Comparison of ENCODE assay signal across 24 cellular contexts in the genomic region with DNA sequence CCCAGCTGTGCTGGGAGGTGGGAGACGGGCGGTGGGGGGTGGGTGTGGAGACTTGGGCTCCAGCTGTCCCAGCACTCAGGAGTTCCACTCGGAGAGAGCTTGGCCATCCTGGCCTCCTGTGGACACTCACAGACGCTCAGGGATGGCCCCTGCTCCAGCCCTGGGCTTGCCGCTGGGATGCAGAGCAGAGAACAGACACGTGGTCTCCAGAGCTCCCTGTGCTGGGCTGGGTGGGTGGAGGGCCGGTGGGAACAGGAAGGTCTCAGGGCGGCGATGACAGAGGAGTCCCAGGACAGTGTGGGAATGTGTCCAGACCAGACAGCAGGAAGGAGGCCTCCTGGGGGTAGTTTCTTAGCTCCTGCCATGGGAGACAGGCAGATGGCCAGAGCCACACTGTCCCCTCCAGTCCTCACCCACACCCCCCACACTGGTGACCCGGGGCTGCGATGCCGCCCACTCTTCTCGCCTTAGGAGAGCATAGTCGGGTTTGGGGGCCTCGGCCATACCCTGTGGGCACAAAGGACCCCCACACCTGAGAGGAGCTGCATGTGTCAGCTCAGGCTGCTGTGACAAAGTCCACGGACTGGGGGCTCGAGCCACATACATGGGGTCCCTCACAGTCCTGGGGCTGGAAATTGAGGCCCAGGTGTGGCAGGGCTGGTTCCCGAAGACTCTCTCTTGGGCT. TPM values are rescaled to one million over a fixed set of nuclear protein-coding genes. Genes with fewer than 3 reads are reported as not detected.
DNase-seq lines count a peak whose midpoint lies in the region; ATAC-seq, FAIRE-seq and TF ChIP-seq lines count a peak whose summit lies in the region.
"Had no signal": no experiment of that assay in that cellular context is flagged by ENCODE, and none has a peak within 500 bp of the region (broad histone marks: within the 10 kb centered on the region; RNA-seq: fewer than 3 reads in every experiment).

No MANE protein-coding gene starts in this region.

- H3K4me3 ChIP-seq in left ventricle myocardium inferior (no peak overlapping the region), endodermal cell (ENCODE audit: low read length) (no peak overlapping the region), smooth muscle cell (no peak overlapping the region)
- H3K4me3 ChIP-seq: Peyer's patch had no signal

- H3K36me3 Mint-ChIP-seq in endodermal cell (ENCODE audit: low read depth) (peaks cover 3% of the 10 kb centered on the region), immature natural killer cell (peaks cover 26 to 34% (median 31%) of the 10 kb centered on the region in 3 donors)

- no peak overlapping the region for H2AFZ ChIP-seq in smooth muscle cell (ENCODE audit: low read depth)

- H4K20me1 ChIP-seq in smooth muscle cell (ENCODE audit: low read depth): no peaks in the 10 kb centered on the region

- H3K36me3 ChIP-seq in left ventricle myocardium inferior: no peaks in the 10 kb centered on the region
- no peaks in the 10 kb centered on the region for H3K36me3 ChIP-seq in endodermal cell (ENCODE audit: control insufficient read depth, insufficient read depth, low read length)
- H3K36me3 ChIP-seq in smooth muscle cell (ENCODE audit: low read depth): no peaks in the 10 kb centered on the region
- H3K36me3 ChIP-seq: Peyer's patch had no signal

- TF ChIP-seq CTCF in left ventricle myocardium inferior (IDR thresholded peaks at IDR 0.05; ENCODE audit: borderline replicate concordance) (no peak), endodermal cell (conservative IDR thresholded peaks at IDR 0.05) (no peak), smooth muscle cell (IDR thresholded peaks at IDR 0.05; ENCODE audit: borderline replicate concordance, insufficient read depth, poor library complexity, severe bottlenecking) (no peak)

- peaks cover 17% of the 10 kb centered on the region for H3K4me1 ChIP-seq in left ventricle myocardium inferior
- no peaks in the 10 kb centered on the region for H3K4me1 ChIP-seq in endodermal cell (ENCODE audit: control insufficient read depth, insufficient read depth, low read length)
- no peaks in the 10 kb centered on the region for H3K4me1 ChIP-seq in smooth muscle cell (ENCODE audit: low read depth)
- H3K4me1 ChIP-seq: Peyer's patch had no signal

- WGBS in endodermal cell (ENCODE audit: insufficient coverage in 1 of 2, insufficient read length in 1 of 2), 2 experiments: 87 to 98% methylated on average over 9 to 18 of the region's 18 CpGs
- WGBS in smooth muscle cell (ENCODE audit: low lambda C conversion rate): 74% methylated on average over 15 of the region's 18 CpGs

- no peak for FAIRE-seq in HTR-8/SVneo (lab: Jason Lieb, UNC)
- FAIRE-seq: GM12891 had no signal

- peaks cover 3% of the 10 kb centered on the region for H3K27me3 Mint-ChIP-seq in endodermal cell (ENCODE audit: insufficient read depth)
- H3K27me3 Mint-ChIP-seq in immature natural killer cell (ENCODE audit: low read depth in 3 of 3): peaks cover 0 to 11% (median 4%) of the 10 kb centered on the region in 3 donors
- H3K27me3 Mint-ChIP-seq in stimulated activated naive CD8-positive, alpha-beta T cell treated with anti-CD3 and anti-CD28 coated beads, Interleukin-15, amount 100 ng/mL, for 72 hours: no peaks in the 10 kb centered on the region

- intact Hi-C loops in Right ventricle myocardium superior (cut with DNase I): no loop called here
- intact Hi-C loops in left ventricle myocardium inferior (cut with micrococcal nuclease): no loop called here

- H3K4me3 Mint-ChIP-seq in endodermal cell (no peak overlapping the region), immature natural killer cell (peak overlapping the region in 1 of 5 donors; percentile 44)
- H3K4me3 Mint-ChIP-seq in stimulated activated naive CD8-positive, alpha-beta T cell treated with anti-CD3 and anti-CD28 coated beads, Interleukin-15, amount 100 ng/mL, for 72 hours: no peak overlapping the region
- H3K4me3 Mint-ChIP-seq: IgD-negative memory B cell had no signal

- no peaks in the 10 kb centered on the region for H3K79me2 ChIP-seq in smooth muscle cell (ENCODE audit: low read depth)

- H3K27ac Mint-ChIP-seq in endodermal cell (no peak overlapping the region), immature natural killer cell (peak overlapping the region; percentile 27 to 88 (median 82))
- H3K27ac Mint-ChIP-seq in stimulated activated naive CD8-positive, alpha-beta T cell treated with anti-CD3 and anti-CD28 coated beads, Interleukin-15, amount 100 ng/mL, for 72 hours: no peak overlapping the region
- H3K27ac Mint-ChIP-seq: IgD-negative memory B cell had no signal

- ATAC-seq in Right ventricle myocardium superior (ENCODE audit: poor library complexity): peak; percentile 39
- ATAC-seq in stimulated activated naive CD8-positive, alpha-beta T cell treated with anti-CD3 and anti-CD28 coated beads, Interleukin-15, amount 100 ng/mL, for 72 hours: peak; percentile 23
- ATAC-seq: CD8-positive, alpha-beta T cell had no signal

- H3K9me3 Mint-ChIP-seq in endodermal cell: peaks cover 32% of the 10 kb centered on the region
- peaks cover 28 to 48% (median 41%) of the 10 kb centered on the region in 6 donors for H3K9me3 Mint-ChIP-seq in immature natural killer cell
- peaks cover 44 to 54% of the 10 kb centered on the region in 2 donors for H3K9me3 Mint-ChIP-seq in stimulated activated naive CD8-positive, alpha-beta T cell treated with anti-CD3 and anti-CD28 coated beads, Interleukin-15, amount 100 ng/mL, for 72 hours

- H3K9ac ChIP-seq in endodermal cell (ENCODE audit: extremely low read depth, low read length, poor library complexity, severe bottlenecking): no peak overlapping the region
- no peak overlapping the region for H3K9ac ChIP-seq in smooth muscle cell (ENCODE audit: low read depth)

- DNase-seq in Right ventricle myocardium superior: no peak
- DNase-seq in left ventricle myocardium inferior: no peak
- DNase-seq in endodermal cell: peak; percentile 34
- no peak for DNase-seq in immature natural killer cell
- no peak for DNase-seq in stimulated activated naive CD8-positive, alpha-beta T cell treated with anti-CD3 and anti-CD28 coated beads, Interleukin-15, amount 100 ng/mL, for 72 hours
- no peak for DNase-seq in D341Med (ENCODE audit: low spot score)
- no peak for DNase-seq in smooth muscle cell (lab: John Stamatoyannopoulos, UW; ENCODE audit: unreplicated experiment)
- no peak for DNase-seq in HTR-8/SVneo (ENCODE audit: insufficient read length, low spot score)
- DNase-seq: 8988T, AML-193, C1 segment of cervical spinal cord, DMS153, NCI-H1105, NCI-H146, NCI-H2029, NCI-H524 treated with DMSO at 0.1 percent for 48 hours, NCI-H82, Peyer's patch had no signal

- no peaks in the 10 kb centered on the region for H3F3A ChIP-seq in smooth muscle cell (ENCODE audit: low read depth)

- H3K9me3 ChIP-seq in left ventricle myocardium inferior (replicated peaks) (peaks cover 52% of the 10 kb centered on the region), endodermal cell (ENCODE audit: control insufficient read depth, low read length) (peaks cover 25% of the 10 kb centered on the region), smooth muscle cell (replicated peaks; ENCODE audit: low read depth) (no peaks in the 10 kb centered on the region)

- H3K27me3 ChIP-seq in left ventricle myocardium inferior (ENCODE audit: low read depth): peaks cover 29% of the 10 kb centered on the region
- H3K27me3 ChIP-seq in endodermal cell (ENCODE audit: control insufficient read depth, insufficient read depth, low read length, poor library complexity, severe bottlenecking): no peaks in the 10 kb centered on the region
- no peaks in the 10 kb centered on the region for H3K27me3 ChIP-seq in smooth muscle cell (ENCODE audit: low read depth)
- H3K27me3 ChIP-seq: Peyer's patch had no signal

- H3K4me1 Mint-ChIP-seq in endodermal cell: no peaks in the 10 kb centered on the region
- H3K4me1 Mint-ChIP-seq in immature natural killer cell: peaks cover 57 to 65% of the 10 kb centered on the region in 2 donors
- H3K4me1 Mint-ChIP-seq in stimulated activated naive CD8-positive, alpha-beta T cell treated with anti-CD3 and anti-CD28 coated beads, Interleukin-15, amount 100 ng/mL, for 72 hours: peaks cover 44% of the 10 kb centered on the region

- H3K27ac ChIP-seq in left ventricle myocardium inferior (replicated peaks) (no peak overlapping the region), endodermal cell (ENCODE audit: low read depth, low read length) (no peak overlapping the region), smooth muscle cell (ENCODE audit: low read depth) (no peak overlapping the region)
- H3K27ac ChIP-seq: Peyer's patch had no signal

- no peak overlapping the region for H3K4me2 ChIP-seq in smooth muscle cell

RNA-seq across cellular contexts. Expression of a gene that starts 2.0 kb away (rescaled TPM):
- not detected for total RNA-seq in Right ventricle myocardium superior
- not detected for total RNA-seq in left ventricle myocardium inferior
- total RNA-seq in endodermal cell: not detected
- polyA plus RNA-seq in endodermal cell (2013, experiment 1 of 2): not detected
- polyA plus RNA-seq in endodermal cell (2013, experiment 2 of 2): not detected
- not detected for polyA plus RNA-seq in immature natural killer cell
- total RNA-seq in smooth muscle cell: not detected in 2 replicates
- not detected in 2 replicates for polyA plus RNA-seq in smooth muscle cell
- total RNA-seq: CD8-positive, alpha-beta T cell; G401; H4; OCI-LY7; Peyer's patch had no signal
- polyA plus RNA-seq: IgD-negative memory B cell had no signal

RNA-seq across cellular contexts. Expression of a gene that starts 8.3 kb away (rescaled TPM):
- not detected for total RNA-seq in Right ventricle myocardium superior
- total RNA-seq in left ventricle myocardium inferior: not detected
- not detected for total RNA-seq in endodermal cell
- polyA plus RNA-seq in endodermal cell (2013, experiment 1 of 2): not detected
- not detected for polyA plus RNA-seq in endodermal cell (2013, experiment 2 of 2)
- not detected for polyA plus RNA-seq in immature natural killer cell
- total RNA-seq in smooth muscle cell: not detected in 2 replicates
- polyA plus RNA-seq in smooth muscle cell: not detected in 2 replicates
- total RNA-seq: CD8-positive, alpha-beta T cell; G401; H4; OCI-LY7; Peyer's patch had no signal
- polyA plus RNA-seq: IgD-negative memory B cell had no signal

RNA-seq across cellular contexts. Expression of a gene that starts 17.0 kb away (rescaled TPM):
- total RNA-seq in Right ventricle myocardium superior (not detected), left ventricle myocardium inferior (not detected), endodermal cell (not detected), smooth muscle cell (not detected in 2 replicates)
- polyA plus RNA-seq in endodermal cell (2013, experiment 1 of 2): not detected
- not detected for polyA plus RNA-seq in endodermal cell (2013, experiment 2 of 2)
- polyA plus RNA-seq in immature natural killer cell (not detected), smooth muscle cell (not detected in 2 replicates)
- total RNA-seq: CD8-positive, alpha-beta T cell; G401; H4; OCI-LY7; Peyer's patch had no signal
- polyA plus RNA-seq: IgD-negative memory B cell had no signal

RNA-seq across cellular contexts. Expression of a gene that starts 17.4 kb away (rescaled TPM):
- total RNA-seq in Right ventricle myocardium superior: not detected
- total RNA-seq in left ventricle myocardium inferior: not detected
- total RNA-seq in endodermal cell: not detected
- polyA plus RNA-seq in endodermal cell (2013, experiment 1 of 2): not detected
- polyA plus RNA-seq in endodermal cell (2013, experiment 2 of 2): not detected
- polyA plus RNA-seq in immature natural killer cell: not detected
- total RNA-seq in smooth muscle cell: not detected in 2 replicates
- polyA plus RNA-seq in smooth muscle cell: not detected in 2 replicates
- total RNA-seq: CD8-positive, alpha-beta T cell; G401; H4; OCI-LY7; Peyer's patch had no signal
- polyA plus RNA-seq: IgD-negative memory B cell had no signal

RNA-seq across cellular contexts. Expression of a gene that starts 25.6 kb away (rescaled TPM):
- total RNA-seq in Right ventricle myocardium superior: not detected
- not detected for total RNA-seq in left ventricle myocardium inferior
- not detected for total RNA-seq in endodermal cell
- not detected for polyA plus RNA-seq in endodermal cell (2013, experiment 1 of 2)
- not detected for polyA plus RNA-seq in endodermal cell (2013, experiment 2 of 2)
- polyA plus RNA-seq in immature natural killer cell: not detected
- not detected in 2 replicates for total RNA-seq in smooth muscle cell
- not detected in 2 replicates for polyA plus RNA-seq in smooth muscle cell
- total RNA-seq: CD8-positive, alpha-beta T cell; G401; H4; OCI-LY7; Peyer's patch had no signal
- polyA plus RNA-seq: IgD-negative memory B cell had no signal

Comparison
In these comparisons a context has a peak if more than half of its experiments do, and no peak if none do; other contexts are left out.
1. H3K27ac Mint-ChIP-seq: peak in immature natural killer cell (6 of 6); none in endodermal cell (single experiment) and stimulated activated naive CD8-positive, alpha-beta T cell treated with anti-CD3 and anti-CD28 coated beads, Interleukin-15, amount 100 ng/mL, for 72 hours (0 of 2).